1 cellular context compared by ENCODE assay signal in the genomic region with DNA sequence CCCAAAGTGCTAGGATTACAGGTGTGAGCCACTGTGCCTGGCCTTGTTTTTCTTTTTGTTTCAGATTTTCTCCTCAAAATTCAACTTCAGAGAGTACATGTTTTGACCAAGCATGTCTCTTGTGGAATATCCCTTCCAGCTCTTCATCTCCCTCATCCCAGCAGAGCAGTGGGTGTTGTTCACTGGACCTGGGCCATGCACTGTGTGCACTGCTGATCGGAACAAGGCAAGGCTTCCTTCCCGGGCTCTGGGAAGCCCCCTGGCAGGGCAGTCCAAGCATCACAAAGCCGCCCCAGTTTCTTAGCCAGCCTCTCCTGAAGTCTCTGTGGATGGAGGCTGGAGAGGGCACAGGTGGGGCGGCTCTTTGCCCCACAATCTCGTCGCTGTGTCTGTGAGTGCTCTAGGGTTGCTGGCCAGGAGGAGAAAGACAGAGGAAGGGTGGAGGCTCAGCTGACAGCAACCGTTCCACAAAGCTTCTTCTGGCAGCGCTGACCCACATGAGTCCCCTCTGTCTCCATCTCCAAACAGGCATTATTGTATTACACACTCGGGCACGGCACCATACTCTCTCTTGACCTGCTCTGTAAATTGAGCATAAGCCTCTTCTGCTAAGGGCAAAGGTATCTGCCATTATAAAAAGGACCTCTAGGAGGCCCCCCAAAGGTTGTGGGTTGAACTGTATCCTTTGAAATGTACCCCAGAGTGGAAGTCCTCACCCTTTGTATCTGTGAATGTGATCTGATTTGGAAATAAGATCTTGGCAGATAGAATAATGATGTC.
TF ChIP-seq lines count a peak whose summit lies in the region.

No MANE protein-coding gene starts in this region.

TF ChIP-seq in H1, 55 proteins besides CTCF, POLR2A, EP300 and RAD21:
- TF ChIP-seq TAF7 (optimal IDR thresholded peaks at IDR 0.05; ENCODE audit: borderline replicate concordance, low read depth, low read length), result no peak
- TF ChIP-seq TEAD4 (IDR thresholded peaks at IDR 0.05; ENCODE audit: low read depth, low read length), result no peak
- TF ChIP-seq CBX8 (IDR thresholded peaks at IDR 0.05; ENCODE audit: borderline replicate concordance, low read depth, low read length), result no peak
- no peak for TF ChIP-seq TBP (IDR thresholded peaks at IDR 0.05; ENCODE audit: low read depth, low read length)
- no peak for TF ChIP-seq SAP30 (IDR thresholded peaks at IDR 0.05; ENCODE audit: insufficient read depth, insufficient replicate concordance, low read length)
- TF ChIP-seq, protein P1, sequence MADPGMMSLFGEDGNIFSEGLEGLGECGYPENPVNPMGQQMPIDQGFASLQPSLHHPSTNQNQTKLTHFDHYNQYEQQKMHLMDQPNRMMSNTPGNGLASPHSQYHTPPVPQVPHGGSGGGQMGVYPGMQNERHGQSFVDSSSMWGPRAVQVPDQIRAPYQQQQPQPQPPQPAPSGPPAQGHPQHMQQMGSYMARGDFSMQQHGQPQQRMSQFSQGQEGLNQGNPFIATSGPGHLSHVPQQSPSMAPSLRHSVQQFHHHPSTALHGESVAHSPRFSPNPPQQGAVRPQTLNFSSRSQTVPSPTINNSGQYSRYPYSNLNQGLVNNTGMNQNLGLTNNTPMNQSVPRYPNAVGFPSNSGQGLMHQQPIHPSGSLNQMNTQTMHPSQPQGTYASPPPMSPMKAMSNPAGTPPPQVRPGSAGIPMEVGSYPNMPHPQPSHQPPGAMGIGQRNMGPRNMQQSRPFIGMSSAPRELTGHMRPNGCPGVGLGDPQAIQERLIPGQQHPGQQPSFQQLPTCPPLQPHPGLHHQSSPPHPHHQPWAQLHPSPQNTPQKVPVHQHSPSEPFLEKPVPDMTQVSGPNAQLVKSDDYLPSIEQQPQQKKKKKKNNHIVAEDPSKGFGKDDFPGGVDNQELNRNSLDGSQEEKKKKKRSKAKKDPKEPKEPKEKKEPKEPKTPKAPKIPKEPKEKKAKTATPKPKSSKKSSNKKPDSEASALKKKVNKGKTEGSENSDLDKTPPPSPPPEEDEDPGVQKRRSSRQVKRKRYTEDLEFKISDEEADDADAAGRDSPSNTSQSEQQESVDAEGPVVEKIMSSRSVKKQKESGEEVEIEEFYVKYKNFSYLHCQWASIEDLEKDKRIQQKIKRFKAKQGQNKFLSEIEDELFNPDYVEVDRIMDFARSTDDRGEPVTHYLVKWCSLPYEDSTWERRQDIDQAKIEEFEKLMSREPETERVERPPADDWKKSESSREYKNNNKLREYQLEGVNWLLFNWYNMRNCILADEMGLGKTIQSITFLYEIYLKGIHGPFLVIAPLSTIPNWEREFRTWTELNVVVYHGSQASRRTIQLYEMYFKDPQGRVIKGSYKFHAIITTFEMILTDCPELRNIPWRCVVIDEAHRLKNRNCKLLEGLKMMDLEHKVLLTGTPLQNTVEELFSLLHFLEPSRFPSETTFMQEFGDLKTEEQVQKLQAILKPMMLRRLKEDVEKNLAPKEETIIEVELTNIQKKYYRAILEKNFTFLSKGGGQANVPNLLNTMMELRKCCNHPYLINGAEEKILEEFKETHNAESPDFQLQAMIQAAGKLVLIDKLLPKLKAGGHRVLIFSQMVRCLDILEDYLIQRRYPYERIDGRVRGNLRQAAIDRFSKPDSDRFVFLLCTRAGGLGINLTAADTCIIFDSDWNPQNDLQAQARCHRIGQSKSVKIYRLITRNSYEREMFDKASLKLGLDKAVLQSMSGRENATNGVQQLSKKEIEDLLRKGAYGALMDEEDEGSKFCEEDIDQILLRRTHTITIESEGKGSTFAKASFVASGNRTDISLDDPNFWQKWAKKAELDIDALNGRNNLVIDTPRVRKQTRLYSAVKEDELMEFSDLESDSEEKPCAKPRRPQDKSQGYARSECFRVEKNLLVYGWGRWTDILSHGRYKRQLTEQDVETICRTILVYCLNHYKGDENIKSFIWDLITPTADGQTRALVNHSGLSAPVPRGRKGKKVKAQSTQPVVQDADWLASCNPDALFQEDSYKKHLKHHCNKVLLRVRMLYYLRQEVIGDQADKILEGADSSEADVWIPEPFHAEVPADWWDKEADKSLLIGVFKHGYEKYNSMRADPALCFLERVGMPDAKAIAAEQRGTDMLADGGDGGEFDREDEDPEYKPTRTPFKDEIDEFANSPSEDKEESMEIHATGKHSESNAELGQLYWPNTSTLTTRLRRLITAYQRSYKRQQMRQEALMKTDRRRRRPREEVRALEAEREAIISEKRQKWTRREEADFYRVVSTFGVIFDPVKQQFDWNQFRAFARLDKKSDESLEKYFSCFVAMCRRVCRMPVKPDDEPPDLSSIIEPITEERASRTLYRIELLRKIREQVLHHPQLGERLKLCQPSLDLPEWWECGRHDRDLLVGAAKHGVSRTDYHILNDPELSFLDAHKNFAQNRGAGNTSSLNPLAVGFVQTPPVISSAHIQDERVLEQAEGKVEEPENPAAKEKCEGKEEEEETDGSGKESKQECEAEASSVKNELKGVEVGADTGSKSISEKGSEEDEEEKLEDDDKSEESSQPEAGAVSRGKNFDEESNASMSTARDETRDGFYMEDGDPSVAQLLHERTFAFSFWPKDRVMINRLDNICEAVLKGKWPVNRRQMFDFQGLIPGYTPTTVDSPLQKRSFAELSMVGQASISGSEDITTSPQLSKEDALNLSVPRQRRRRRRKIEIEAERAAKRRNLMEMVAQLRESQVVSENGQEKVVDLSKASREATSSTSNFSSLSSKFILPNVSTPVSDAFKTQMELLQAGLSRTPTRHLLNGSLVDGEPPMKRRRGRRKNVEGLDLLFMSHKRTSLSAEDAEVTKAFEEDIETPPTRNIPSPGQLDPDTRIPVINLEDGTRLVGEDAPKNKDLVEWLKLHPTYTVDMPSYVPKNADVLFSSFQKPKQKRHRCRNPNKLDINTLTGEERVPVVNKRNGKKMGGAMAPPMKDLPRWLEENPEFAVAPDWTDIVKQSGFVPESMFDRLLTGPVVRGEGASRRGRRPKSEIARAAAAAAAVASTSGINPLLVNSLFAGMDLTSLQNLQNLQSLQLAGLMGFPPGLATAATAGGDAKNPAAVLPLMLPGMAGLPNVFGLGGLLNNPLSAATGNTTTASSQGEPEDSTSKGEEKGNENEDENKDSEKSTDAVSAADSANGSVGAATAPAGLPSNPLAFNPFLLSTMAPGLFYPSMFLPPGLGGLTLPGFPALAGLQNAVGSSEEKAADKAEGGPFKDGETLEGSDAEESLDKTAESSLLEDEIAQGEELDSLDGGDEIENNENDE (IDR thresholded peaks at IDR 0.05; ENCODE audit: insufficient replicate concordance, low read length), result no peak
- TF ChIP-seq TAF1 (IDR thresholded peaks at IDR 0.05; ENCODE audit: low read depth, low read length), result no peak
- TF ChIP-seq, protein P2, sequence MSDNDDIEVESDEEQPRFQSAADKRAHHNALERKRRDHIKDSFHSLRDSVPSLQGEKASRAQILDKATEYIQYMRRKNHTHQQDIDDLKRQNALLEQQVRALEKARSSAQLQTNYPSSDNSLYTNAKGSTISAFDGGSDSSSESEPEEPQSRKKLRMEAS (IDR thresholded peaks at IDR 0.05), result no peak
- TF ChIP-seq ASH2L (IDR thresholded peaks at IDR 0.05; ENCODE audit: low read length), result no peak
- TF ChIP-seq SIX5 (IDR thresholded peaks at IDR 0.05; ENCODE audit: low read depth, low read length), result no peak
- no peak for TF ChIP-seq SIRT6 (IDR thresholded peaks at IDR 0.05; ENCODE audit: low read length)
- TF ChIP-seq BCL11A (IDR thresholded peaks at IDR 0.05; ENCODE audit: low read depth in 2 of 2, low read length in 2 of 2), result no peak
